ENCODE assay signal across 1 cellular context in the genomic region with DNA sequence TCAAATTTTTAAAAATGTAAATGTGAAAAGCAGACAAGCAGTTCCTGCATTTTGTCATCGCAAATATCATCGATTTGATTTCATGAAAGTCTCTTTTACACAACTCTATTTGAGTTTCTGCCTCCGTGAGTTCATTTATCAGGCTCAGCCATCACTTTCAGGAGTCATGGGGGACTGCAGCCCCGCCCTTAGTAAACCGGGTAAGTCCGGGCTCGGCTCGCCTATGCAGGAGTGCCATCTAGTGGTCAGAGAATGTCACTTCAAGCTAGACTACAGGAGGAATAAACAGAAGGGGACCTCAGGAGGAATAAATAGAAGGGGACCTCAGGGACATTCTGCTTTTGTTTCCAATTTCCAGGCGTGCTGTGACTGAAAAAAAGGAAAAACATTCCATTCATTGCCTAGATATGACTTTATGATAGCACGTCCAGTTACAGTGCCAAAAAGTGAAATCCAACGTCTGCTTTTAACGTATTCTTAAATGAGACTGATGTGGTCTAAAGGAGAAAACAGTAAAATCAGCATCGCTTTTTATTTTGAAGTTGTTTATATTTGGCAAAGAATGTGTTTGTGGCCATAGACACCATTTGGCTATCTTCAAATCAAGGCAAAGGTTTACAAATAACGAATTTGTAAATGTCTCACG.
A peak's percentile ranks its signal among the peaks of the same experiment; 100 is the strongest.
TF ChIP-seq lines count a peak whose summit lies in the region.

No MANE protein-coding gene starts in this region.

TF ChIP-seq in SK-N-SH, 30 proteins besides CTCF, POLR2A, EP300 and RAD21:
- TF ChIP-seq, protein P1, sequence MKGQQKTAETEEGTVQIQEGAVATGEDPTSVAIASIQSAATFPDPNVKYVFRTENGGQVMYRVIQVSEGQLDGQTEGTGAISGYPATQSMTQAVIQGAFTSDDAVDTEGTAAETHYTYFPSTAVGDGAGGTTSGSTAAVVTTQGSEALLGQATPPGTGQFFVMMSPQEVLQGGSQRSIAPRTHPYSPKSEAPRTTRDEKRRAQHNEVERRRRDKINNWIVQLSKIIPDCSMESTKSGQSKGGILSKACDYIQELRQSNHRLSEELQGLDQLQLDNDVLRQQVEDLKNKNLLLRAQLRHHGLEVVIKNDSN (IDR thresholded peaks at IDR 0.05; ENCODE audit: borderline replicate concordance, low read depth): no peak
- no peak for TF ChIP-seq YY1 (IDR thresholded peaks at IDR 0.05; ENCODE audit: low read depth)
- peak; percentile 16 for TF ChIP-seq CHD2 (IDR thresholded peaks at IDR 0.05; ENCODE audit: low read length, partially characterized antibody)
- TF ChIP-seq, protein P2, sequence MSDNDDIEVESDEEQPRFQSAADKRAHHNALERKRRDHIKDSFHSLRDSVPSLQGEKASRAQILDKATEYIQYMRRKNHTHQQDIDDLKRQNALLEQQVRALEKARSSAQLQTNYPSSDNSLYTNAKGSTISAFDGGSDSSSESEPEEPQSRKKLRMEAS (IDR thresholded peaks at IDR 0.05; ENCODE audit: low read depth): no peak
- no peak for TF ChIP-seq FOSL2 (IDR thresholded peaks at IDR 0.05; ENCODE audit: borderline replicate concordance, low read depth)
- TF ChIP-seq, protein P3, sequence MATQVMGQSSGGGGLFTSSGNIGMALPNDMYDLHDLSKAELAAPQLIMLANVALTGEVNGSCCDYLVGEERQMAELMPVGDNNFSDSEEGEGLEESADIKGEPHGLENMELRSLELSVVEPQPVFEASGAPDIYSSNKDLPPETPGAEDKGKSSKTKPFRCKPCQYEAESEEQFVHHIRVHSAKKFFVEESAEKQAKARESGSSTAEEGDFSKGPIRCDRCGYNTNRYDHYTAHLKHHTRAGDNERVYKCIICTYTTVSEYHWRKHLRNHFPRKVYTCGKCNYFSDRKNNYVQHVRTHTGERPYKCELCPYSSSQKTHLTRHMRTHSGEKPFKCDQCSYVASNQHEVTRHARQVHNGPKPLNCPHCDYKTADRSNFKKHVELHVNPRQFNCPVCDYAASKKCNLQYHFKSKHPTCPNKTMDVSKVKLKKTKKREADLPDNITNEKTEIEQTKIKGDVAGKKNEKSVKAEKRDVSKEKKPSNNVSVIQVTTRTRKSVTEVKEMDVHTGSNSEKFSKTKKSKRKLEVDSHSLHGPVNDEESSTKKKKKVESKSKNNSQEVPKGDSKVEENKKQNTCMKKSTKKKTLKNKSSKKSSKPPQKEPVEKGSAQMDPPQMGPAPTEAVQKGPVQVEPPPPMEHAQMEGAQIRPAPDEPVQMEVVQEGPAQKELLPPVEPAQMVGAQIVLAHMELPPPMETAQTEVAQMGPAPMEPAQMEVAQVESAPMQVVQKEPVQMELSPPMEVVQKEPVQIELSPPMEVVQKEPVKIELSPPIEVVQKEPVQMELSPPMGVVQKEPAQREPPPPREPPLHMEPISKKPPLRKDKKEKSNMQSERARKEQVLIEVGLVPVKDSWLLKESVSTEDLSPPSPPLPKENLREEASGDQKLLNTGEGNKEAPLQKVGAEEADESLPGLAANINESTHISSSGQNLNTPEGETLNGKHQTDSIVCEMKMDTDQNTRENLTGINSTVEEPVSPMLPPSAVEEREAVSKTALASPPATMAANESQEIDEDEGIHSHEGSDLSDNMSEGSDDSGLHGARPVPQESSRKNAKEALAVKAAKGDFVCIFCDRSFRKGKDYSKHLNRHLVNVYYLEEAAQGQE (IDR thresholded peaks at IDR 0.05; ENCODE audit: low read depth, low read length): no peak
- peak; percentile 46; the same call in 1 of the 2 replicates for TF ChIP-seq RCOR1 (IDR thresholded peaks at IDR 0.05; ENCODE audit: low read length)
- TF ChIP-seq EZH2phosphoT487 (IDR thresholded peaks at IDR 0.05; ENCODE audit: borderline replicate concordance, low read depth): no peak
- 0 out of 2 replicates have a peak, but pooled peaks have one; percentile 31 for TF ChIP-seq RFX5 (IDR thresholded peaks at IDR 0.05; ENCODE audit: low read length)
- TF ChIP-seq SMC3 (IDR thresholded peaks at IDR 0.05; ENCODE audit: low read depth, low read length): peak; percentile 87
- TF ChIP-seq TCF12 (IDR thresholded peaks at IDR 0.05): no peak
- TF ChIP-seq FOXM1 (IDR thresholded peaks at IDR 0.05; ENCODE audit: low read depth): no peak
- TF ChIP-seq MXI1 (IDR thresholded peaks at IDR 0.05; ENCODE audit: low read depth, low read length): peak; percentile 49; the same call in 1 of the 2 replicates
- peak; percentile 82 for TF ChIP-seq GATA2 (CRISPR knock-in tag; IDR thresholded peaks at IDR 0.05)
